13 cellular contexts compared by ENCODE assay signal in the genomic region with DNA sequence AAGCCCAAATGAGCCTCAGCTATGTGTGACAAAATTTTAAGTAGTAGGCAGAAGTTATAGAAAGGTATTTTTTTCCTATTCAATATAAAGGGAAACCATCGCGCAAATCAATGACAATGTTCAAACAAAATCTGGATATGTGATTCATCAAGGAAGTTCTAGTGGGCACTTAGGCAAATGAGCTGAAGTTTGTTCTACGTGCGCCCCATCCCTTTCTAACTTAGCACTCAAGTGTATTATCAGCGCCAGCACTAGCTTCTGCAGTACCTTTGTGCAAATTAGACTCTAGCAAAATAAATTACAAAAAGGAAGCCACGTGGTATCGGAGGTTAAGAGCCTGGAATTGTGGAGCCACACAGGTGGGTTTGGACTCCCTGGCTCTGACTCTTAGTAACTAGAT.
DNase-seq lines count a peak whose midpoint lies in the region; ATAC-seq and TF ChIP-seq lines count a peak whose summit lies in the region.
"Had no signal": no experiment of that assay in that cellular context is flagged by ENCODE, and none has a peak within 500 bp of the region (broad histone marks: within the 10 kb centered on the region; RNA-seq: fewer than 3 reads in every experiment).

No MANE protein-coding gene starts in this region.

- CTCF ChIA-PET in HEK293 (lab: Yijun Ruan, JAX) = no interaction called here

- peaks cover 13% of the 10 kb centered on the region for H3F3A ChIP-seq in OCI-LY1 (ENCODE audit: insufficient read depth, low read length)

- peak overlapping the region; percentile 43 for H3K27ac Mint-ChIP-seq in memory B cell
- H3K27ac Mint-ChIP-seq: HFFc6 had no signal

- H3K4me1 ChIP-seq in HEK293 (ENCODE audit: control insufficient read depth, insufficient read depth, low read length) = peaks cover 12% of the 10 kb centered on the region; the same call in 1 of the 2 replicates
- H3K4me1 ChIP-seq in OCI-LY1 (ENCODE audit: insufficient read depth, low read length, severe bottlenecking) = peaks cover 73% of the 10 kb centered on the region
- peaks cover 19 to 90% (median 54%) of the 10 kb centered on the region in 4 donors for H3K4me1 ChIP-seq in stomach

- H3K27me3 ChIP-seq in OCI-LY1 (ENCODE audit: insufficient read depth, low read length) (no peaks in the 10 kb centered on the region), stomach (no peaks in the 10 kb centered on the region), MG63 (no peaks in the 10 kb centered on the region)
- H3K27me3 ChIP-seq: adrenal gland, SJSA1 had no signal

- H3K9me2 ChIP-seq in OCI-LY1 (ENCODE audit: low read depth, low read length) = no peaks in the 10 kb centered on the region

- TF ChIP-seq CTCF in HEK293 (tag by site-specific recombination; IDR thresholded peaks at IDR 0.05) (no peak), OCI-LY1 (IDR thresholded peaks at IDR 0.05; ENCODE audit: low read length) (no peak), stomach (IDR thresholded peaks at IDR 0.05) (no peak)

- no peak overlapping the region for H2AFZ ChIP-seq in OCI-LY1 (ENCODE audit: low read length)

- peaks cover 3% of the 10 kb centered on the region for H3K36me3 Mint-ChIP-seq in memory B cell

- peaks cover 96% of the 10 kb centered on the region for H3K79me2 ChIP-seq in OCI-LY1 (ENCODE audit: insufficient read depth, low read length)

- POLR2A ChIA-PET in HEK293 (lab: Yijun Ruan, JAX) = no interaction called here

- no peak overlapping the region for H3K27ac ChIP-seq in HEK293 (ENCODE audit: extremely low read depth, low read depth, low read length)
- peak overlapping the region; percentile 33 for H3K27ac ChIP-seq in OCI-LY1 (ENCODE audit: low read depth, low read length, poor library complexity, severe bottlenecking)
- H3K27ac ChIP-seq in stomach = no peak overlapping the region
- H3K27ac ChIP-seq: adrenal gland, SJSA1 had no signal

- intact Hi-C loops in stomach (cut with DNase I; ENCODE audit: low total_unique reads) = no loop called here

- peak overlapping the region; percentile 56 for H3K4me3 Mint-ChIP-seq in memory B cell
- H3K4me3 Mint-ChIP-seq: HFFc6 had no signal

- DNase-seq in memory B cell (ENCODE audit: low spot score in 2 of 2) (peak in 1 of 2 donors; percentile 7), stomach (no peak), MG63 (no peak)
- DNase-seq in stimulated activated CD4-positive, alpha-beta T cell treated with anti-CD3 and anti-CD28 coated beads, Interleukin-2, amount 100 ng/mL, for 48 hours = no peak
- DNase-seq: activated CD4-positive, alpha-beta T cell treated with anti-CD3 and anti-CD28 coated beads for 48 hours; adrenal gland; effector memory CD4-positive, alpha-beta T cell; HFFc6; NCI-H187 had no signal

- H3K4me1 Mint-ChIP-seq in memory B cell = peaks cover 47% of the 10 kb centered on the region

- H3K4me2 ChIP-seq in OCI-LY1 (ENCODE audit: low read length) = peak overlapping the region; percentile 52

- no peak for TF ChIP-seq POLR2A in stomach (IDR thresholded peaks at IDR 0.05)

- 58 to 70% (median 65%) methylated on average over 7 of the region's 7 CpGs for WGBS in stomach, 5 donors

- H3K9me3 ChIP-seq in HEK293 (ENCODE audit: control insufficient read depth, insufficient read depth, low read depth, low read length) (no peaks in the 10 kb centered on the region), OCI-LY1 (ENCODE audit: low read length) (no peaks in the 10 kb centered on the region), stomach (no peaks in the 10 kb centered on the region), MG63 (no peaks in the 10 kb centered on the region)
- H3K9me3 ChIP-seq: adrenal gland, SJSA1 had no signal

- peak overlapping the region; percentile 8; the same call in 1 of the 2 replicates for H3K9ac ChIP-seq in OCI-LY1 (ENCODE audit: low read length)

- no peaks in the 10 kb centered on the region for H4K20me1 ChIP-seq in OCI-LY1 (ENCODE audit: insufficient read depth, low read length)

- ATAC-seq in GM18907 (IDR thresholded peaks at IDR 0.05; ENCODE audit: unreplicated experiment) (peak; percentile 70), memory B cell (ENCODE audit: low read depth) (peak; percentile 71)

- H3K9me3 Mint-ChIP-seq in memory B cell = no peaks in the 10 kb centered on the region
- H3K9me3 Mint-ChIP-seq: HFFc6 had no signal

- H3K27me3 Mint-ChIP-seq in memory B cell = no peaks in the 10 kb centered on the region

- H3K4me3 ChIP-seq in HEK293 (ENCODE audit: low read depth, low read length) (no peak overlapping the region), OCI-LY1 (ENCODE audit: low read depth, low read length, poor library complexity, severe bottlenecking) (peak overlapping the region; percentile 10), stomach (no peak overlapping the region), MG63 (no peak overlapping the region)
- H3K4me3 ChIP-seq: adrenal gland, SJSA1 had no signal

- H3K36me3 ChIP-seq in HEK293 (ENCODE audit: control insufficient read depth in 2 of 2, insufficient read depth in 1 of 2, low read length in 2 of 2) (no peaks in the 10 kb centered on the region), OCI-LY1 (ENCODE audit: insufficient read depth, low read length) (peaks cover 12% of the 10 kb centered on the region; the same call in 1 of the 2 replicates), stomach (no peaks in the 10 kb centered on the region), MG63 (no peaks in the 10 kb centered on the region; the same call in 1 of the 2 replicates)
- H3K36me3 ChIP-seq: adrenal gland, SJSA1 had no signal

- no peak for TF ChIP-seq EP300 in stomach (IDR thresholded peaks at IDR 0.05)

TF ChIP-seq in HEK293, 187 proteins besides CTCF, POLR2A, EP300 and RAD21:
- TF ChIP-seq OSR2 (tag by site-specific recombination; IDR thresholded peaks at IDR 0.05) (peak; percentile 39; the same call in 1 of the 2 replicates), ZXDB (tag by site-specific recombination; IDR thresholded peaks at IDR 0.05) (no peak)
